16 cellular contexts compared by ENCODE assay signal in the genomic region with DNA sequence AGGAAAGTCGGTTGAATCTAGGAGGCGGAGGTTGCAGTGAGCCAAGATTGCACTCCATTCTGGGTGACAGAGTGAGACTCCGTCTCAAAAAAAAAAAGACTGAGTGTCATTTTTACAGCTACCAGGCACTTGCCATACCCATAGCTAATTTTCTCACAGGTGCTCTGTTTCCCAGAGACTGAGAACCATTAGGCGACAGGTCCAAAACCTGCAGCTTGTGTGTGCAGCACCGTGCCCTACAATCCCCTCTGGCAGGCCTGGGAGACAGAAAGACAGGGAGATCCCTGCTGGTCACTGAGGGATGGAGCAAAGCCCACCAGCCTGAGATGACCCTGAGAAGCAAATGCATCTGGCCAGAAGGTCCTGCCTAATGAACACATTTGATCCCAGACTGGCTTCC. TPM values are rescaled to one million over a fixed set of nuclear protein-coding genes. Genes with fewer than 3 reads are reported as not detected.
DNase-seq lines count a peak whose midpoint lies in the region; ATAC-seq, FAIRE-seq and TF ChIP-seq lines count a peak whose summit lies in the region.
"Had no signal": no experiment of that assay in that cellular context is flagged by ENCODE, and none has a peak within 500 bp of the region (broad histone marks: within the 10 kb centered on the region; RNA-seq: fewer than 3 reads in every experiment).

No MANE protein-coding gene starts in this region.

- no peaks in the 10 kb centered on the region for H3K27me3 Mint-ChIP-seq in stimulated activated naive CD8-positive, alpha-beta T cell treated with anti-CD3 and anti-CD28 coated beads, Interleukin-15, Interleukin-2, amounts not matched to agents 100 ng/mL and 50 ng/mL, for 24 hours
- H3K27me3 Mint-ChIP-seq in T-cell = no peaks in the 10 kb centered on the region

- H2AFZ ChIP-seq in hepatocyte = no peak overlapping the region

- no peaks in the 10 kb centered on the region for H3K36me3 ChIP-seq in hepatocyte (replicated peaks; ENCODE audit: insufficient read depth, low read depth)
- H3K36me3 ChIP-seq: right atrium auricular region had no signal

- no peak overlapping the region for H3K4me2 ChIP-seq in hepatocyte

- CTCF ChIA-PET in T-cell (lab: Charles Lee) = interaction anchor here (0.6 to 3.1 kb wide), 2 partner anchors 16 to 355 kb away, joined by 3 to 28 read pairs; no protein-coding TSS in a partner anchor

- no peak for ATAC-seq in stimulated activated naive CD8-positive, alpha-beta T cell treated with anti-CD3 and anti-CD28 coated beads, Interleukin-15, Interleukin-2, amounts not matched to agents 100 U/mL and 50 U/mL, for 24 hours
- ATAC-seq in T-cell (replicated peaks in 1 of 4) (no peak), GM21619 (IDR thresholded peaks at IDR 0.05; ENCODE audit: unreplicated experiment) (no peak)

- H4K20me1 ChIP-seq in hepatocyte (ENCODE audit: insufficient read depth, poor library complexity, severe bottlenecking) = no peaks in the 10 kb centered on the region

- no peaks in the 10 kb centered on the region for H3K36me3 Mint-ChIP-seq in stimulated activated naive CD8-positive, alpha-beta T cell treated with anti-CD3 and anti-CD28 coated beads, Interleukin-15, Interleukin-2, amounts not matched to agents 100 ng/mL and 50 ng/mL, for 24 hours (ENCODE audit: low read depth)
- peaks cover 4% of the 10 kb centered on the region for H3K36me3 Mint-ChIP-seq in T-cell

- H3K4me1 ChIP-seq in hepatocyte (ENCODE audit: insufficient read depth) = peaks cover 8% of the 10 kb centered on the region
- H3K4me1 ChIP-seq: SJCRH30 had no signal

- no peak for FAIRE-seq in RCC 7860 (lab: Jason Lieb, UNC)
- FAIRE-seq: G401.6 had no signal

- H3K9me3 ChIP-seq in hepatocyte (ENCODE audit: low read depth) = no peaks in the 10 kb centered on the region
- H3K9me3 ChIP-seq: right atrium auricular region, SJCRH30 had no signal

- H3K4me3 ChIP-seq in hepatocyte = no peak overlapping the region

- H3K9me2 ChIP-seq in hepatocyte (replicated peaks; ENCODE audit: insufficient read depth) = no peaks in the 10 kb centered on the region

- H3K4me1 Mint-ChIP-seq in stimulated activated naive CD8-positive, alpha-beta T cell treated with anti-CD3 and anti-CD28 coated beads, Interleukin-15, Interleukin-2, amounts not matched to agents 100 ng/mL and 50 ng/mL, for 24 hours (ENCODE audit: low read depth) = peaks cover 23% of the 10 kb centered on the region
- H3K4me1 Mint-ChIP-seq in T-cell = peaks cover 17 to 25% (median 25%) of the 10 kb centered on the region in 3 donors

- no peak for DNase-seq in stimulated activated naive CD8-positive, alpha-beta T cell treated with anti-CD3 and anti-CD28 coated beads, Interleukin-15, Interleukin-2, amounts not matched to agents 100 U/mL and 50 U/mL, for 24 hours
- DNase-seq in T-cell (no peak), hepatic stellate cell (ENCODE audit: low spot score) (peak; percentile 1), hepatocyte (ENCODE audit: low spot score) (no peak), islet precursor cell (no peak), RCC 7860 (ENCODE audit: low spot score) (no peak)
- DNase-seq: activated CD4-positive, CD25-positive, alpha-beta regulatory T cell treated with anti-CD3 and anti-CD28 coated beads, Interleukin-2, amount 50 U/mL, for 72 hours; AML-193; cortex of kidney; NCI-H1694 treated with DMSO at 0.1 percent for 48 hours; NCI-H748 treated with DMSO at 0.1 percent for 48 hours; SJCRH30 had no signal

- no peak overlapping the region for H3K27ac ChIP-seq in hepatocyte
- H3K27ac ChIP-seq: right atrium auricular region, SJCRH30 had no signal

- peak overlapping the region; percentile 91 for H3K27ac Mint-ChIP-seq in stimulated activated naive CD8-positive, alpha-beta T cell treated with anti-CD3 and anti-CD28 coated beads, Interleukin-15, Interleukin-2, amounts not matched to agents 100 ng/mL and 50 ng/mL, for 24 hours
- H3K27ac Mint-ChIP-seq in T-cell = no peak overlapping the region

- peak overlapping the region; percentile 86 for H3K4me3 Mint-ChIP-seq in stimulated activated naive CD8-positive, alpha-beta T cell treated with anti-CD3 and anti-CD28 coated beads, Interleukin-15, Interleukin-2, amounts not matched to agents 100 ng/mL and 50 ng/mL, for 24 hours
- peak overlapping the region; percentile 54 to 86 (median 60) for H3K4me3 Mint-ChIP-seq in T-cell

- 96% methylated on average over 5 of the region's 5 CpGs for WGBS in hepatocyte (ENCODE audit: low lambda C conversion rate, missing lambda C conversion rate)

- H3K27me3 ChIP-seq in hepatocyte = no peaks in the 10 kb centered on the region
- H3K27me3 ChIP-seq: right atrium auricular region, SJCRH30 had no signal

- TF ChIP-seq CTCF in hepatocyte (IDR thresholded peaks at IDR 0.05; ENCODE audit: poor library complexity) = no peak

- peaks cover 64% of the 10 kb centered on the region for H3K79me2 ChIP-seq in hepatocyte

- no peaks in the 10 kb centered on the region for H3K9me3 Mint-ChIP-seq in stimulated activated naive CD8-positive, alpha-beta T cell treated with anti-CD3 and anti-CD28 coated beads, Interleukin-15, Interleukin-2, amounts not matched to agents 100 ng/mL and 50 ng/mL, for 24 hours
- H3K9me3 Mint-ChIP-seq in T-cell = no peaks in the 10 kb centered on the region

- POLR2A ChIA-PET in T-cell (lab: Charles Lee) = interaction anchor here in 1 of 2 donors (0.7 kb wide), 1 partner anchor 1357 kb away, joined by 3 read pairs; no protein-coding TSS in a partner anchor

RNA-seq across cellular contexts. Expression of a gene that starts 2.7 kb away (rescaled TPM):
- total RNA-seq in T-cell (10 to 100 TPM; 15.1 to 35.2 (median 34.6) TPM), hepatocyte (6.1 and 11.4 TPM in 2 replicates)
- polyA plus RNA-seq in hepatocyte = 3.1 and 4.2 TPM in 2 replicates

RNA-seq across cellular contexts. Expression of a gene that starts 28.2 kb away (rescaled TPM):
- total RNA-seq in T-cell (under 1 TPM in 1 of 5 donors, not detected in 4; 0.06 TPM), hepatocyte (1.1 and 1.2 TPM in 2 replicates)
- polyA plus RNA-seq in hepatocyte = 0.83 TPM in 1 of 2 replicates, not detected in the other

RNA-seq across cellular contexts. Expression of a gene that starts 45.8 kb away (rescaled TPM):
- total RNA-seq in T-cell (under 1 TPM in 3 of 5 donors, not detected in 2; 0.18 to 0.20 (median 0.19) TPM), hepatocyte (3.6 TPM in 2 replicates)
- 11.3 and 12.2 TPM in 2 replicates for polyA plus RNA-seq in hepatocyte
